26 cellular contexts compared by ENCODE assay signal in the genomic region with DNA sequence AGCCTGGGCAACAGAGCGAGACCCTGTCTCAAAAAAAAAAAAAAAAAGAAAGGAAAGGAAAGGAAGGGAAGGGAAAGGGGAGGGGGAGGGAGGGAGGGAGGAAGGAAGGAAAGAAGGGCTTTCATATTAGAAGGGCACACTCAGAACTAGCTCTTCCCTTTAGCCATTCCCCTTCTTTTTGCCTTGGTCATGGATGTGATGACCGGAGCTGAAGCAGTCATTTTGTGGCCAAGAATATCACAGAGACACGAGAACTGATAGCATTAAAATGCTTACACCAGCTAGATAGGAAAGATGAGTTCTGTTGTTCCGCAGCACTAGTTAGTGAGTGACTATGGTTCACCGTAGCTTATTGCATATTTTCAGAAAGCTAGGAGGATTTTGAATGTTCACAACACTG.
"Had no signal": no experiment of that assay in that cellular context is flagged by ENCODE, and none has a peak within 500 bp of the region (broad histone marks: within the 10 kb centered on the region; RNA-seq: fewer than 3 reads in every experiment).

No MANE protein-coding gene starts in this region.

- H3K4me1 ChIP-seq: testis, upper lobe of right lung, uterus had no signal

- ATAC-seq: stimulated activated effector memory CD8-positive, alpha-beta T cell treated with anti-CD3 and anti-CD28 coated beads, Interleukin-12 subunit alpha, Interleukin-12 subunit beta, amount 100 ng/mL, for 72 hours; stimulated activated memory B cell treated with anti-CD40 and anti-IgM and Interleukin-4, amounts not matched to agents 10 μg/mL and 1 μg/mL and 100 μg/mL, for 72 hours; stimulated activated naive B cell treated with anti-CD40 and anti-IgM and Interleukin-4, amounts not matched to agents 10 μg/mL and 1 μg/mL and 100 μg/mL, for 72 hours; stimulated activated naive CD8-positive, alpha-beta T cell treated with anti-CD3 and anti-CD28 coated beads, Interleukin-15, amount 100 ng/mL, for 72 hours; stimulated activated naive CD8-positive, alpha-beta T cell treated with anti-CD3 and anti-CD28 coated beads, Interleukin-15, Interleukin-2, amounts not matched to agents 100 U/mL and 50 U/mL, for 24 hours; upper lobe of right lung had no signal

- FAIRE-seq: urothelium cell line had no signal

- DNase-seq: stimulated activated CD4-positive, alpha-beta T cell treated with anti-CD3 and anti-CD28 coated beads, Interleukin-2, amount 100 ng/mL, for 48 hours; stimulated activated CD4-positive, alpha-beta T cell treated with anti-CD3 and anti-CD28 coated beads, Interleukin-4, amount 100 ng/mL, for 1 hour; stimulated activated CD4-positive, alpha-beta T cell treated with anti-CD3 and anti-CD28 coated beads, Interleukin-4, amount 100 ng/mL, for 24 hours; stimulated activated CD4-positive, alpha-beta T cell treated with anti-CD3 and anti-CD28 coated beads, Interleukin-4, amount 100 ng/mL, for 4 hours; stimulated activated CD8-positive, alpha-beta memory T cell treated with anti-CD3 and anti-CD28 coated beads, Interleukin-4, amount 100 ng/mL, for 48 hours; stimulated activated naive B cell treated with anti-CD40 and anti-IgM and Interleukin-4, amounts not matched to agents 10 μg/mL and 1 μg/mL and 100 μg/mL, for 72 hours; stimulated activated naive CD4-positive, alpha-beta T cell; stimulated activated naive CD4-positive, alpha-beta T cell treated with Interleukin-2 at 50 U/mL for 16 hours; stimulated activated naive CD8-positive, alpha-beta T cell treated with anti-CD3 and anti-CD28 coated beads, Interleukin-15, amount 100 ng/mL, for 72 hours; stimulated activated naive CD8-positive, alpha-beta T cell treated with anti-CD3 and anti-CD28 coated beads, Interleukin-15, Interleukin-2, amounts not matched to agents 100 U/mL and 50 U/mL, for 24 hours; stomach; substantia nigra; testis; thyroid gland; tibial artery; transverse colon; upper lobe of left lung; upper lobe of right lung; uterus had no signal

- H3K36me3 ChIP-seq: stomach, suprapubic skin, thoracic aorta, thyroid gland, tibial artery, tibial nerve, transverse colon, upper lobe of left lung, upper lobe of right lung, uterus, vagina had no signal

- H3K9me3 ChIP-seq: stomach, suprapubic skin, testis, thoracic aorta, thyroid gland, tibial artery, tibial nerve, transverse colon, upper lobe of left lung, upper lobe of right lung, uterus, vagina had no signal

- H3K4me3 ChIP-seq: stomach, suprapubic skin, testis, thoracic aorta, thyroid gland, tibial artery, tibial nerve, transverse colon, upper lobe of left lung, upper lobe of right lung, uterus, vagina had no signal

- H3K27me3 ChIP-seq: stomach, suprapubic skin, testis, thyroid gland, tibial artery, tibial nerve, transverse colon, upper lobe of left lung, upper lobe of right lung, uterus, vagina had no signal

- H3K27ac ChIP-seq: stomach, suprapubic skin, testis, thoracic aorta, thyroid gland, tibial artery, tibial nerve, transverse colon, upper lobe of left lung, upper lobe of right lung, uterus, vagina had no signal
